ENCODE assay signal across 25 cellular contexts in genomic region chr12:91753649-91754048, GRCh38.
"Had no signal": no experiment of that assay in that cellular context is flagged by ENCODE, and none has a peak within 500 bp of the region (broad histone marks: within the 10 kb centered on the region; RNA-seq: fewer than 3 reads in every experiment).

No MANE protein-coding gene starts in this region.

- H3K4me3 Mint-ChIP-seq: memory B cell; natural killer cell; stimulated activated effector memory CD8-positive, alpha-beta T cell treated with anti-CD3 and anti-CD28 coated beads, Interleukin-12 subunit alpha, Interleukin-12 subunit beta, amount 100 ng/mL, for 72 hours had no signal

- H3K4me1 ChIP-seq: esophagus muscularis mucosa, foreskin keratinocyte, gastroesophageal sphincter, heart left ventricle, psoas muscle, sigmoid colon, tibial nerve, upper lobe of left lung had no signal

- H3K27me3 ChIP-seq: esophagus muscularis mucosa, foreskin keratinocyte, gastroesophageal sphincter, heart left ventricle, hepatocyte, ovary, sigmoid colon, tibial nerve, upper lobe of left lung had no signal

- H3K9me3 ChIP-seq: ovary had no signal

- DNase-seq: dermis blood vessel endothelial cell; effector memory CD4-positive, alpha-beta T cell; foreskin keratinocyte; heart left ventricle; kidney; natural killer cell; occipital lobe; ovary; posterior cingulate gyrus; psoas muscle; right cardiac atrium; sigmoid colon; stimulated activated CD4-positive, alpha-beta T cell treated with anti-CD3 and anti-CD28 coated beads, Interleukin-2, amount 100 ng/mL, for 24 hours; stimulated activated CD4-positive, alpha-beta T cell treated with anti-CD3 and anti-CD28 coated beads, Interleukin-4, amount 100 ng/mL, for 24 hours; stimulated activated naive CD8-positive, alpha-beta T cell treated with anti-CD3 and anti-CD28 coated beads, Interleukin-15, Interleukin-2, amounts not matched to agents 100 U/mL and 50 U/mL, for 24 hours; upper lobe of left lung had no signal

- H3K4me3 ChIP-seq: esophagus muscularis mucosa, gastroesophageal sphincter, heart left ventricle, hepatocyte, lung, ovary, psoas muscle, sigmoid colon, thoracic aorta, tibial nerve, upper lobe of left lung had no signal

- H3K27ac ChIP-seq: esophagus muscularis mucosa, foreskin keratinocyte, gastroesophageal sphincter, heart left ventricle, hepatocyte, ovary, psoas muscle, sigmoid colon, thoracic aorta, tibial nerve, upper lobe of left lung had no signal

- H3K27ac Mint-ChIP-seq: memory B cell; natural killer cell; stimulated activated effector memory CD8-positive, alpha-beta T cell treated with anti-CD3 and anti-CD28 coated beads, Interleukin-12 subunit alpha, Interleukin-12 subunit beta, amount 100 ng/mL, for 72 hours had no signal

- H3K4me1 Mint-ChIP-seq: memory B cell; stimulated activated effector memory CD8-positive, alpha-beta T cell treated with anti-CD3 and anti-CD28 coated beads, Interleukin-12 subunit alpha, Interleukin-12 subunit beta, amount 100 ng/mL, for 72 hours had no signal

- H2AFZ ChIP-seq: hepatocyte had no signal

- H3K79me2 ChIP-seq: hepatocyte had no signal

- H3K4me2 ChIP-seq: hepatocyte had no signal

- H3K36me3 ChIP-seq: esophagus muscularis mucosa, gastroesophageal sphincter, heart left ventricle, ovary, sigmoid colon, thoracic aorta, tibial nerve, upper lobe of left lung had no signal

- H3K36me3 Mint-ChIP-seq: stimulated activated effector memory CD8-positive, alpha-beta T cell treated with anti-CD3 and anti-CD28 coated beads, Interleukin-12 subunit alpha, Interleukin-12 subunit beta, amount 100 ng/mL, for 72 hours had no signal

- ATAC-seq: foreskin keratinocyte; gastroesophageal sphincter; heart left ventricle; left lobe of liver; natural killer cell; psoas muscle; right cardiac atrium; stimulated activated effector memory CD8-positive, alpha-beta T cell treated with anti-CD3 and anti-CD28 coated beads, Interleukin-12 subunit alpha, Interleukin-12 subunit beta, amount 100 ng/mL, for 72 hours; stimulated activated naive CD8-positive, alpha-beta T cell treated with anti-CD3 and anti-CD28 coated beads, Interleukin-15, Interleukin-2, amounts not matched to agents 100 U/mL and 50 U/mL, for 24 hours had no signal
